ENCODE assay signal across 1 cellular context in genomic region chr2:200320344-200320743, GRCh38.
TF ChIP-seq lines count a peak whose summit lies in the region.

No MANE protein-coding gene starts in this region.

TF ChIP-seq in IMR-90, 13 proteins besides CTCF, POLR2A, EP300 and RAD21:
- TF ChIP-seq SMC3 (IDR thresholded peaks at IDR 0.05; ENCODE audit: low read depth, low read length) (no peak), NFE2L2 (IDR thresholded peaks at IDR 0.05; ENCODE audit: low read depth, low read length) (no peak), ELK1 (IDR thresholded peaks at IDR 0.05; ENCODE audit: borderline replicate concordance, low read depth, low read length) (no peak), CEBPB (IDR thresholded peaks at IDR 0.05; ENCODE audit: low read depth, low read length) (no peak), CHD1 (IDR thresholded peaks at IDR 0.05; ENCODE audit: low read depth, low read length) (no peak), BHLHE40 (IDR thresholded peaks at IDR 0.05; ENCODE audit: low read depth, low read length) (no peak), MAFK (IDR thresholded peaks at IDR 0.05; ENCODE audit: low read depth, low read length) (no peak), RCOR1 (IDR thresholded peaks at IDR 0.05; ENCODE audit: insufficient replicate concordance, low read length) (no peak), USF2 (IDR thresholded peaks at IDR 0.05; ENCODE audit: low read depth, low read length) (no peak), MAZ (IDR thresholded peaks at IDR 0.05; ENCODE audit: borderline replicate concordance, low read depth, low read length) (no peak), FOS (IDR thresholded peaks at IDR 0.05; ENCODE audit: low read depth, low read length) (no peak), RFX5 (IDR thresholded peaks at IDR 0.05; ENCODE audit: low read depth, low read length) (no peak)
